1 cellular context compared by ENCODE assay signal in genomic region chr11:130369713-130370112, GRCh38.
TF ChIP-seq lines count a peak whose summit lies in the region.

No MANE protein-coding gene starts in this region.

TF ChIP-seq in H1, 55 proteins besides CTCF, POLR2A, EP300 and RAD21 (continued from another document):
- TF ChIP-seq ATF3 (IDR thresholded peaks at IDR 0.05; ENCODE audit: insufficient read depth, low read depth, low read length) (no peak), SIN3A (conservative IDR thresholded peaks at IDR 0.05 in 1 of 2, IDR thresholded peaks at IDR 0.05 in 1 of 2; ENCODE audit: low read depth in 1 of 2, low read length in 2 of 2) (no peak), CHD1 (IDR thresholded peaks at IDR 0.05; ENCODE audit: low read depth, low read length) (no peak), HDAC2 (IDR thresholded peaks at IDR 0.05; ENCODE audit: borderline replicate concordance in 1 of 2, low read depth in 2 of 2, low read length in 2 of 2) (no peak), JUND (IDR thresholded peaks at IDR 0.05; ENCODE audit: low read length) (no peak), SIRT6 (IDR thresholded peaks at IDR 0.05; ENCODE audit: low read length) (no peak)
